In genomic region chr3:30598663-30599545, GRCh38 we compare ENCODE assay signal across 2 cellular contexts.
A peak's percentile ranks its signal among the peaks of the same experiment; 100 is the strongest.
TF ChIP-seq lines count a peak whose summit lies in the region.

No MANE protein-coding gene starts in this region.

TF ChIP-seq in IMR-90, 13 proteins besides CTCF, POLR2A, EP300 and RAD21:
- TF ChIP-seq RCOR1 (IDR thresholded peaks at IDR 0.05; ENCODE audit: insufficient replicate concordance, low read length) (no peak), FOS (IDR thresholded peaks at IDR 0.05; ENCODE audit: low read depth, low read length) (no peak), SMC3 (IDR thresholded peaks at IDR 0.05; ENCODE audit: low read depth, low read length) (no peak), BHLHE40 (IDR thresholded peaks at IDR 0.05; ENCODE audit: low read depth, low read length) (no peak), MXI1 (IDR thresholded peaks at IDR 0.05; ENCODE audit: borderline replicate concordance, low read depth, low read length) (no peak), CEBPB (IDR thresholded peaks at IDR 0.05; ENCODE audit: low read depth, low read length) (no peak), MAFK (IDR thresholded peaks at IDR 0.05; ENCODE audit: low read depth, low read length) (no peak), MAZ (IDR thresholded peaks at IDR 0.05; ENCODE audit: borderline replicate concordance, low read depth, low read length) (no peak), RFX5 (IDR thresholded peaks at IDR 0.05; ENCODE audit: low read depth, low read length) (no peak), ELK1 (IDR thresholded peaks at IDR 0.05; ENCODE audit: borderline replicate concordance, low read depth, low read length) (no peak), NFE2L2 (IDR thresholded peaks at IDR 0.05; ENCODE audit: low read depth, low read length) (no peak)

TF ChIP-seq in neural cell, 6 proteins besides CTCF, POLR2A, EP300 and RAD21:
- no peak for TF ChIP-seq REST (IDR thresholded peaks at IDR 0.05; ENCODE audit: borderline replicate concordance)
- no peak for TF ChIP-seq TAF1 (IDR thresholded peaks at IDR 0.05; ENCODE audit: low read depth)
- TF ChIP-seq EZH2 (IDR thresholded peaks at IDR 0.05; ENCODE audit: borderline replicate concordance, insufficient read depth, low read length, poor library complexity, severe bottlenecking) = no peak
- TF ChIP-seq POLR2AphosphoS5 (IDR thresholded peaks at IDR 0.05) = peak; percentile 93
- TF ChIP-seq SMC3 (conservative IDR thresholded peaks at IDR 0.05; ENCODE audit: poor library complexity) = no peak
- no peak for TF ChIP-seq MXI1 (conservative IDR thresholded peaks at IDR 0.05; ENCODE audit: poor library complexity, severe bottlenecking)
